Comparison of ENCODE assay signal across 1 cellular context in genomic region chrX:41095174-41095573, GRCh38.
TF ChIP-seq lines count a peak whose summit lies in the region.

No MANE protein-coding gene starts in this region.

TF ChIP-seq in GM23338, 12 proteins besides CTCF, POLR2A, EP300 and RAD21 (continued from another document):
- TF ChIP-seq ZNF462 (CRISPR knock-in tag; IDR thresholded peaks at IDR 0.05) (no peak), ETS1 (IDR thresholded peaks at IDR 0.05) (no peak), POLR2AphosphoS5 (IDR thresholded peaks at IDR 0.05; ENCODE audit: low read depth) (no peak), CREB1 (CRISPR knock-in tag; IDR thresholded peaks at IDR 0.05; ENCODE audit: low read depth) (no peak), ZNF331 (CRISPR knock-in tag; IDR thresholded peaks at IDR 0.05; ENCODE audit: low read depth) (no peak), EZH2 (IDR thresholded peaks at IDR 0.05; ENCODE audit: low read depth, unreplicated experiment) (no peak), EZH2phosphoT487 (IDR thresholded peaks at IDR 0.05; ENCODE audit: unreplicated experiment) (no peak), ZNF114 (CRISPR knock-in tag; IDR thresholded peaks at IDR 0.05) (no peak)
